ENCODE assay signal across 7 cellular contexts in genomic region chr22:36252754-36253522, GRCh38. TPM values are rescaled to one million over a fixed set of nuclear protein-coding genes. Genes with fewer than 3 reads are reported as not detected.
DNase-seq lines count a peak whose midpoint lies in the region; ATAC-seq and TF ChIP-seq lines count a peak whose summit lies in the region.

A gene with protein sequence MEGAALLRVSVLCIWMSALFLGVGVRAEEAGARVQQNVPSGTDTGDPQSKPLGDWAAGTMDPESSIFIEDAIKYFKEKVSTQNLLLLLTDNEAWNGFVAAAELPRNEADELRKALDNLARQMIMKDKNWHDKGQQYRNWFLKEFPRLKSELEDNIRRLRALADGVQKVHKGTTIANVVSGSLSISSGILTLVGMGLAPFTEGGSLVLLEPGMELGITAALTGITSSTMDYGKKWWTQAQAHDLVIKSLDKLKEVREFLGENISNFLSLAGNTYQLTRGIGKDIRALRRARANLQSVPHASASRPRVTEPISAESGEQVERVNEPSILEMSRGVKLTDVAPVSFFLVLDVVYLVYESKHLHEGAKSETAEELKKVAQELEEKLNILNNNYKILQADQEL (plus strand): TSS chr22:36253133. CDS start chr22:36254956, 1,823 bp downstream.

- peaks cover 39% of the 10 kb centered on the region for H3K4me1 ChIP-seq in KMS-11 (ENCODE audit: low read depth, poor library complexity, severe bottlenecking)
- peaks cover 5 to 9% of the 10 kb centered on the region in 2 donors for H3K4me1 ChIP-seq in gastrocnemius medialis

- no peaks in the 10 kb centered on the region for H4K20me1 ChIP-seq in KMS-11 (ENCODE audit: insufficient read depth)

- no peak for TF ChIP-seq CTCF in KMS-11 (conservative IDR thresholded peaks at IDR 0.05; ENCODE audit: low read depth, low read length)
- no peak for TF ChIP-seq CTCF in gastrocnemius medialis (IDR thresholded peaks at IDR 0.05 in 4 of 5, conservative IDR thresholded peaks at IDR 0.05 in 1 of 5)

- ATAC-seq in GM19023 (IDR thresholded peaks at IDR 0.05; ENCODE audit: unreplicated experiment) (peak; percentile 64), gastrocnemius medialis (peak; percentile 68 to 72), GM18858 (IDR thresholded peaks at IDR 0.05; ENCODE audit: unreplicated experiment) (no peak)
- ATAC-seq in activated T-helper 17 cell treated with anti-CD3 and anti-CD28 coated beads, Interleukin-2, amount 50 U/mL, for 72 hours (replicated peaks): peak; percentile 82

- peak; percentile 31 to 60 for TF ChIP-seq POLR2A in gastrocnemius medialis (IDR thresholded peaks at IDR 0.05)

- H3K4me3 ChIP-seq in KMS-11 (IDR thresholded peaks at IDR 0.05; ENCODE audit: insufficient read depth, low read depth, low read length): no peak within 1 kb of the TSS
- peak within 1 kb of the TSS; percentile 35 to 52 (median 43) for H3K4me3 ChIP-seq in gastrocnemius medialis

- H3K36me3 ChIP-seq in KMS-11 (ENCODE audit: insufficient read depth): no peaks in the 10 kb centered on the region
- H3K36me3 ChIP-seq in gastrocnemius medialis: no peaks in the 10 kb centered on the region

- no peaks in the 10 kb centered on the region for H3K27me3 ChIP-seq in KMS-11 (ENCODE audit: insufficient read depth, low read depth)
- H3K27me3 ChIP-seq in gastrocnemius medialis: no peaks in the 10 kb centered on the region

- no peaks in the 10 kb centered on the region for H3K9me3 ChIP-seq in gastrocnemius medialis

- H3K9ac ChIP-seq in KMS-11: peak within 1 kb of the TSS; percentile 36; the same call in 1 of the 2 replicates

- H3K9me3 Mint-ChIP-seq in activated T-helper 17 cell treated with anti-CD3 and anti-CD28 coated beads, Interleukin-2, amount 50 U/mL, for 72 hours: no peaks in the 10 kb centered on the region

- DNase-seq in germinal center (ENCODE audit: low spot score): peak; percentile 34
- DNase-seq in gastrocnemius medialis: no peak
- no peak for DNase-seq in NCI-H2107 (lab: John Stamatoyannopoulos, UW)

- H3K27ac ChIP-seq in KMS-11 (peak within 1 kb of the TSS; percentile 29), gastrocnemius medialis (peak within 1 kb of the TSS; percentile 67 to 77 (median 76))

- peaks cover 43% of the 10 kb centered on the region for H3K4me1 Mint-ChIP-seq in activated T-helper 17 cell treated with anti-CD3 and anti-CD28 coated beads, Interleukin-2, amount 50 U/mL, for 72 hours

- H3K4me3 Mint-ChIP-seq in activated T-helper 17 cell treated with anti-CD3 and anti-CD28 coated beads, Interleukin-2, amount 50 U/mL, for 72 hours: peak within 1 kb of the TSS; percentile 97

- peak within 1 kb of the TSS; percentile 82 for H2AFZ ChIP-seq in KMS-11 (ENCODE audit: low read depth)

- peak within 1 kb of the TSS; percentile 97 for H3K27ac Mint-ChIP-seq in activated T-helper 17 cell treated with anti-CD3 and anti-CD28 coated beads, Interleukin-2, amount 50 U/mL, for 72 hours

- intact Hi-C loops in gastrocnemius medialis (cut with DNase I; ENCODE audit: low total_unique reads): loop anchor here (5.0 kb wide), 1 partner anchor 311 kb away; no protein-coding TSS in a partner anchor

- peak within 1 kb of the TSS; percentile 64 for H3K4me2 ChIP-seq in KMS-11

- no peaks in the 10 kb centered on the region for H3K27me3 Mint-ChIP-seq in activated T-helper 17 cell treated with anti-CD3 and anti-CD28 coated beads, Interleukin-2, amount 50 U/mL, for 72 hours

- no peaks in the 10 kb centered on the region for H3K79me2 ChIP-seq in KMS-11 (ENCODE audit: insufficient read depth, low read depth)

- in situ Hi-C loops in gastrocnemius medialis (cut with MboI; ENCODE audit: low sequenced_read_pairs in 4 of 4): no loop called here

- peaks cover 51% of the 10 kb centered on the region for H3K36me3 Mint-ChIP-seq in activated T-helper 17 cell treated with anti-CD3 and anti-CD28 coated beads, Interleukin-2, amount 50 U/mL, for 72 hours (ENCODE audit: low read depth)

RNA-seq across cellular contexts. Expression of the gene that starts here (rescaled TPM):
- 10 to 100 TPM; 52.8 to 89.4 TPM for total RNA-seq in activated T-helper 17 cell treated with anti-CD3 and anti-CD28 coated beads, Interleukin-2, amount 50 U/mL, for 72 hours
- total RNA-seq in gastrocnemius medialis: 10 to 100 TPM in 1 of 4 donors, 1 to 10 TPM in 2, under 1 TPM in 1; 0.87 to 11.1 (median 6.2) TPM

Comparison
In these comparisons a context has a peak if more than half of its experiments do, and no peak if none do; other contexts are left out.
1. RNA of the gene that starts here (total RNA-seq): 52.8 to 89.4 TPM in activated T-helper 17 cell treated with anti-CD3 and anti-CD28 coated beads, Interleukin-2, amount 50 U/mL, for 72 hours; 0.87 to 11.1 TPM in gastrocnemius medialis; every median in the first group is over 4 times any median in the second.